Comparison of ENCODE assay signal across 23 cellular contexts in genomic region chr13:89783221-89783755, GRCh38.
"Had no signal": no experiment of that assay in that cellular context is flagged by ENCODE, and none has a peak within 500 bp of the region (broad histone marks: within the 10 kb centered on the region; RNA-seq: fewer than 3 reads in every experiment).

No MANE protein-coding gene starts in this region.

- H3K27ac ChIP-seq: heart right ventricle, left lung, parathyroid adenoma, transverse colon, vagina had no signal

- H3K36me3 ChIP-seq: heart right ventricle, left lung, transverse colon, vagina had no signal

- ATAC-seq: activated CD4-positive, alpha-beta T cell treated with anti-CD3 and anti-CD28 coated beads for 36 hours; activated T-cell treated with anti-CD3 and anti-CD28 coated beads, Interleukin-2, amount 50 U/mL, for 4 hours; heart right ventricle; left lung; sciatic nerve; T-helper 17 cell had no signal

- H3K4me1 ChIP-seq: heart right ventricle, left lung, parathyroid adenoma, transverse colon, vagina had no signal

- H3K27me3 Mint-ChIP-seq: activated B cell treated with CpG ODN at 0.5 μM for 24 hours; activated CD4-positive, alpha-beta T cell treated with anti-CD3 and anti-CD28 coated beads for 36 hours; activated naive CD8-positive, alpha-beta T cell treated with anti-CD3 and anti-CD28 coated beads for 36 hours; stimulated activated memory B cell treated with anti-CD40 and anti-IgM and Interleukin-4, amounts not matched to agents 10 μg/mL and 1 μg/mL and 100 μg/mL, for 72 hours; T-helper 17 cell had no signal

- H3K9me3 Mint-ChIP-seq: endodermal cell; nephron progenitor cell; stimulated activated memory B cell treated with anti-CD40 and anti-IgM and Interleukin-4, amounts not matched to agents 10 μg/mL and 1 μg/mL and 100 μg/mL, for 72 hours had no signal

- H3K27me3 ChIP-seq: heart right ventricle, left lung, transverse colon, vagina had no signal

- H3K36me3 Mint-ChIP-seq: activated naive CD8-positive, alpha-beta T cell treated with anti-CD3 and anti-CD28 coated beads for 36 hours; stimulated activated memory B cell treated with anti-CD40 and anti-IgM and Interleukin-4, amounts not matched to agents 10 μg/mL and 1 μg/mL and 100 μg/mL, for 72 hours had no signal

- DNase-seq: activated B cell treated with CpG ODN at 0.5 μM for 24 hours; activated CD4-positive, alpha-beta T cell treated with anti-CD3 and anti-CD28 coated beads for 36 hours; activated CD4-positive, alpha-beta T cell treated with anti-CD3 and anti-CD28 coated beads, Interleukin-2, amount 50 U/mL, for 4 hours; activated CD8-positive, alpha-beta memory T cell treated with anti-CD3 and anti-CD28 coated beads, Interleukin-2, amount 50 U/mL, for 48 hours; activated naive CD4-positive, alpha-beta T cell treated with Interleukin-2 at 50 U/mL for 16 hours; activated naive CD8-positive, alpha-beta T cell treated with anti-CD3 and anti-CD28 coated beads for 36 hours; activated T-cell treated with anti-CD3 and anti-CD28 coated beads, Interleukin-2, amount 50 U/mL, for 4 hours; cerebellar nuclear complex; cortex of kidney; endodermal cell; heart right ventricle; nephron progenitor cell; nucleus accumbens; small intestine; stimulated activated CD4-positive, alpha-beta T cell treated with anti-CD3 and anti-CD28 coated beads, Interleukin-15, amount 100 ng/mL, for 24 hours; T-helper 17 cell; transverse colon had no signal

- H3K4me3 ChIP-seq: heart right ventricle, left lung, transverse colon, vagina had no signal

- H3K4me1 Mint-ChIP-seq: activated B cell treated with CpG ODN at 0.5 μM for 24 hours; activated CD4-positive, alpha-beta T cell treated with anti-CD3 and anti-CD28 coated beads for 36 hours; activated naive CD8-positive, alpha-beta T cell treated with anti-CD3 and anti-CD28 coated beads for 36 hours; endodermal cell; nephron progenitor cell; stimulated activated memory B cell treated with anti-CD40 and anti-IgM and Interleukin-4, amounts not matched to agents 10 μg/mL and 1 μg/mL and 100 μg/mL, for 72 hours; T-helper 17 cell had no signal

- H3K27ac Mint-ChIP-seq: activated B cell treated with CpG ODN at 0.5 μM for 24 hours; activated CD4-positive, alpha-beta T cell treated with anti-CD3 and anti-CD28 coated beads for 36 hours; activated naive CD8-positive, alpha-beta T cell treated with anti-CD3 and anti-CD28 coated beads for 36 hours; activated T-helper 2 cell treated with anti-CD3 and anti-CD28 coated beads, Interferon-gamma antibody, Interleukin-2, Interleukin-4, amounts not matched to agents 10 μg/mL and 5 μg/mL and 100 μg/mL, durations not matched to agents 14 hours and 24 hours and 36 hours; endodermal cell; nephron progenitor cell; stimulated activated memory B cell treated with anti-CD40 and anti-IgM and Interleukin-4, amounts not matched to agents 10 μg/mL and 1 μg/mL and 100 μg/mL, for 72 hours; T-helper 17 cell had no signal

- H3K9me3 ChIP-seq: transverse colon, vagina had no signal

- H3K4me3 Mint-ChIP-seq: activated B cell treated with CpG ODN at 0.5 μM for 24 hours; activated CD4-positive, alpha-beta T cell treated with anti-CD3 and anti-CD28 coated beads for 36 hours; activated naive CD8-positive, alpha-beta T cell treated with anti-CD3 and anti-CD28 coated beads for 36 hours; activated T-cell treated with anti-CD3 and anti-CD28 coated beads, Interleukin-2, amount 50 U/mL, for 4 hours; endodermal cell; nephron progenitor cell; stimulated activated memory B cell treated with anti-CD40 and anti-IgM and Interleukin-4, amounts not matched to agents 10 μg/mL and 1 μg/mL and 100 μg/mL, for 72 hours; T-helper 17 cell had no signal
